8 cellular contexts compared by ENCODE assay signal in the genomic region with DNA sequence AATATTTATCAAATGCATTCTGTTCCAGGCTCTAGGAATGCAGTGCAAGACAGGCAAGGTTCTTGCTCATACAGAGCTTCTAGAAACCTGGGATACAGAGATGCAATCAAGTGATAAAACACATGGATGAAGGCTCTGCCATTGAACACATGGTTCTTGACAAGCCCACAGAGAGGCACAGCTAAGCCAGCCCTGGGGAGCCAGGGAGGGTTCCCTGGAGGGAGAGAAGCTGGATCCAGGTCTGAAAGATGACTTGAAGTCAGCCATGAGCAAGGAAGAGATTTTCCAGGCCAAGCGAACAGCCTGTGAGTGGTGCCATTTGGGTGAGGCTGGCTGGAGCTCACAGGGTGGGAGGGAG.
DNase-seq lines count a peak whose midpoint lies in the region; ATAC-seq and TF ChIP-seq lines count a peak whose summit lies in the region.

No MANE protein-coding gene starts in this region.

- H3K9ac ChIP-seq in mammary epithelial cell (ENCODE audit: insufficient read depth, low read length), result no peak overlapping the region

- no peak for TF ChIP-seq CTCF in mammary epithelial cell (conservative IDR thresholded peaks at IDR 0.05 in 1 of 2, IDR thresholded peaks at IDR 0.05 in 1 of 2; ENCODE audit: extremely low read depth in 1 of 2, insufficient read depth in 1 of 2, low read depth in 1 of 2, low read length in 2 of 2)
- TF ChIP-seq CTCF in mesothelial cell of epicardium (IDR thresholded peaks at IDR 0.05; ENCODE audit: unreplicated experiment), result no peak

- H3K9me3 Mint-ChIP-seq in activated naive CD4-positive, alpha-beta T cell treated with anti-CD3 and anti-CD28 coated beads, Interleukin-2, amount 50 U/mL, for 24 hours, result no peaks in the 10 kb centered on the region
- no peaks in the 10 kb centered on the region for H3K9me3 Mint-ChIP-seq in mesothelial cell of epicardium

- H3K27me3 ChIP-seq in mammary epithelial cell (ENCODE audit: insufficient read depth, low read length), result no peaks in the 10 kb centered on the region

- H3K4me3 ChIP-seq in mammary epithelial cell (replicated peaks in 1 of 3; ENCODE audit: insufficient read depth in 1 of 3, low read depth in 2 of 3, low read length in 3 of 3) (peak overlapping the region; percentile 7 to 43 (median 24)), urinary bladder (ENCODE audit: low read depth, low read length) (peak overlapping the region; percentile 38)

- peaks cover 88% of the 10 kb centered on the region for H3K4me1 Mint-ChIP-seq in activated naive CD4-positive, alpha-beta T cell treated with anti-CD3 and anti-CD28 coated beads, Interleukin-2, amount 50 U/mL, for 24 hours
- H3K4me1 Mint-ChIP-seq in mesothelial cell of epicardium, result peaks cover 61% of the 10 kb centered on the region

- H3K36me3 ChIP-seq in mammary epithelial cell (ENCODE audit: insufficient read depth, low read length) (no peaks in the 10 kb centered on the region), urinary bladder (ENCODE audit: insufficient read depth) (no peaks in the 10 kb centered on the region)

- BruUV-seq in mammary epithelial cell (replicated peaks; lab: Mats Ljungman, UMichigan), result no TSS peak

- H3K4me2 ChIP-seq in mammary epithelial cell (ENCODE audit: insufficient read depth, low read depth, low read length), result peak overlapping the region; percentile 74

- H2AFZ ChIP-seq in mammary epithelial cell (ENCODE audit: low read depth, low read length), result peak overlapping the region; percentile 24

- H3K4me3 Mint-ChIP-seq in activated naive CD4-positive, alpha-beta T cell treated with anti-CD3 and anti-CD28 coated beads, Interleukin-2, amount 50 U/mL, for 24 hours, result peak overlapping the region; percentile 53
- peak overlapping the region; percentile 67 for H3K4me3 Mint-ChIP-seq in mesothelial cell of epicardium

- H3K4me1 ChIP-seq in mammary epithelial cell (ENCODE audit: insufficient read depth, low read length) (peaks cover 54% of the 10 kb centered on the region), urinary bladder (ENCODE audit: insufficient read depth) (no peaks in the 10 kb centered on the region)

- H3K36me3 Mint-ChIP-seq in activated naive CD4-positive, alpha-beta T cell treated with anti-CD3 and anti-CD28 coated beads, Interleukin-2, amount 50 U/mL, for 24 hours, result no peaks in the 10 kb centered on the region
- H3K36me3 Mint-ChIP-seq in mesothelial cell of epicardium, result no peaks in the 10 kb centered on the region

- no peaks in the 10 kb centered on the region for H3K9me3 ChIP-seq in mammary epithelial cell (replicated peaks; ENCODE audit: insufficient read depth, low read length)

- peaks cover 2% of the 10 kb centered on the region for H3K79me2 ChIP-seq in mammary epithelial cell (ENCODE audit: insufficient read depth, low read length)

- WGBS in mammary epithelial cell (ENCODE audit: low coverage, missing lambda C conversion rate), result 100% methylated on average over 1 of the region's 1 CpG
- WGBS in urinary bladder, result 69% methylated on average over 1 of the region's 1 CpG

- dilution Hi-C loops in mammary epithelial cell (cut with HindIII; ENCODE audit: low sequenced_read_pairs), result no loop called here

- H3K27ac ChIP-seq in mammary epithelial cell (ENCODE audit: insufficient read depth, low read depth, low read length) (peak overlapping the region; percentile 49), urinary bladder (ENCODE audit: low read depth) (peak overlapping the region; percentile 24)

- no peak for ATAC-seq in HG02763 (IDR thresholded peaks at IDR 0.05; ENCODE audit: unreplicated experiment)
- no peak for ATAC-seq in HG03469 (IDR thresholded peaks at IDR 0.05; ENCODE audit: unreplicated experiment)

- no peaks in the 10 kb centered on the region for H3K27me3 Mint-ChIP-seq in activated naive CD4-positive, alpha-beta T cell treated with anti-CD3 and anti-CD28 coated beads, Interleukin-2, amount 50 U/mL, for 24 hours
- no peaks in the 10 kb centered on the region for H3K27me3 Mint-ChIP-seq in mesothelial cell of epicardium (ENCODE audit: low read depth)

- H3K27ac Mint-ChIP-seq in activated naive CD4-positive, alpha-beta T cell treated with anti-CD3 and anti-CD28 coated beads, Interleukin-2, amount 50 U/mL, for 24 hours, result peak overlapping the region; percentile 94
- peak overlapping the region; percentile 91 for H3K27ac Mint-ChIP-seq in mesothelial cell of epicardium

- H4K20me1 ChIP-seq in mammary epithelial cell (ENCODE audit: insufficient read depth, low read length), result no peaks in the 10 kb centered on the region

- intact Hi-C loops in mammary epithelial cell (cut with micrococcal nuclease), result loop anchor here (5.0 kb wide), 1 partner anchor 45 kb away; no protein-coding TSS in a partner anchor

- in situ Hi-C loops in mammary epithelial cell (cut with MboI; ENCODE audit: low sequenced_read_pairs in 2 of 2), result loop anchor here in 1 of 2 donors (5.0 kb wide), 1 partner anchor 60 kb away; no protein-coding TSS in a partner anchor

- CTCF ChIA-PET in mammary epithelial cell (lab: Charles Lee; ENCODE audit: low non-redundant PET), result interaction anchor here (0.6 to 0.7 kb wide), 2 partner anchors 35 to 43 kb away, joined by 4 read pairs; no protein-coding TSS in a partner anchor

- DNase-seq in activated naive CD4-positive, alpha-beta T cell treated with anti-CD3 and anti-CD28 coated beads, Interleukin-2, amount 50 U/mL, for 16 hours, result no peak
- DNase-seq in mammary epithelial cell, result no peak
- DNase-seq in mesothelial cell of epicardium (ENCODE audit: low spot score in 2 of 2, unreplicated experiment in 2 of 2), result no peak
- DNase-seq in stimulated activated CD4-positive, alpha-beta T cell treated with anti-CD3 and anti-CD28 coated beads, Interleukin-4, amount 100 ng/mL, for 1 hour, result no peak
